ENCODE assay signal across 8 cellular contexts in the genomic region with DNA sequence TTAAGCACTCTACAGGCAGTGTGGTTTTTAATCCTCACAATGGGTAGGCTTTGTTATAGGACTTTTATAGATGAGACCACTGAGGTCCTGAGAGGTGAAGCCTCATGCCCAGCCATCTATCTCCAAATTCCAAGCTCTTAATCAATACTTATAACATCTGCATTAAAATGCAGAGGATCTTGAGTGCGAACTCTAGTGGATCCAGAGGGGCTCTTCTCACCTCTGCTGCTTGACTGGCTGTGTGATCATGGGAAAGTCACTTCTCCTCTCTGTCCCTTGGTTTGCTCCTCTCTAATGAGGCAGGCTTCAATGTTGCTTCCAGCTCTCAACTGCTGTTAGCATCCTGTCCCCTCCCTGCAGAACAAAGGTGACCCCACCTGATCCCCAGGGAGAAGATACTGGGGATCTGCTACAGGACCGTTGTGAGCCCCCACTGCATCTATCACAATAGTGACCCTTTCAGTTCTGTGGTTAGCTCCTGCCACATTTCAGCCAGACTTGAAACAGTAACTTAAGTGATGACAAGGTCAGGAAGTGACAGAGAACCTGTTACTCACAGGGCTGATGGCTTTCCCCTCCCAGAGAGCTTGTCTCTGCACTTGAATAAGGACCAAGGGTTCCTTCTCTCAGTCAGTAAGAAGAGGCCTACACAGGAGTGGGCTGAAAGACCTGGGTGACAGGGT. TPM values are rescaled to one million over a fixed set of nuclear protein-coding genes. Genes with fewer than 3 reads are reported as not detected.
DNase-seq lines count a peak whose midpoint lies in the region; TF ChIP-seq lines count a peak whose summit lies in the region.

No MANE protein-coding gene starts in this region.

- peaks cover 29% of the 10 kb centered on the region for H3K36me3 Mint-ChIP-seq in activated naive CD4-positive, alpha-beta T cell treated with anti-CD3 and anti-CD28 coated beads for 36 hours (ENCODE audit: low read depth)

- H3K4me1 ChIP-seq in iPS-15b (ENCODE audit: control insufficient read depth, insufficient read depth, low read length) (peaks cover 2% of the 10 kb centered on the region), transverse colon (peaks cover 0 to 29% (median 16%) of the 10 kb centered on the region in 4 donors)

- in situ Hi-C loops in transverse colon (cut with MboI; ENCODE audit: low pct_ligation_motif_present in 1 of 4, low pct_unique_long_range_greater_than_20kb in 1 of 4, low sequenced_read_pairs in 3 of 4), result no loop called here

- intact Hi-C loops in activated naive CD4-positive, alpha-beta T cell treated with anti-CD3 and anti-CD28 coated beads for 36 hours (cut with micrococcal nuclease), result loop anchor here (1.0 to 10.0 kb wide), 10 partner anchors 36 to 724 kb away; partner anchors contain the start of genes TRPM7 and USP8
- intact Hi-C loops in transverse colon (cut with DNase I; ENCODE audit: low total_unique reads), result no loop called here

- no peak overlapping the region for H3K9ac ChIP-seq in iPS-15b (ENCODE audit: low read depth, low read length)

- peak overlapping the region; percentile 73 for H3K4me3 ChIP-seq in iPS-15b (ENCODE audit: low read depth, low read length)
- peak overlapping the region in 3 of 4 donors; percentile 52 to 71 (median 60) for H3K4me3 ChIP-seq in transverse colon

- peak overlapping the region in 1 of 4 donors; percentile 76 for H3K27ac ChIP-seq in transverse colon
- H3K27ac ChIP-seq in RWPE1, result no peak overlapping the region

- DNase-seq in activated naive CD4-positive, alpha-beta T cell treated with anti-CD3 and anti-CD28 coated beads for 36 hours, result peak; percentile 74
- no peak for DNase-seq in activated naive CD4-positive, alpha-beta T cell treated with anti-CD3 and anti-CD28 coated beads, Interleukin-2, amount 50 U/mL, for 16 hours
- DNase-seq in RKO (ENCODE audit: low spot score), result peak; percentile 82
- DNase-seq in transverse colon, result no peak
- no peak for DNase-seq in RWPE1 (ENCODE audit: low spot score)
- no peak for DNase-seq in SK-N-DZ (ENCODE audit: low spot score)
- DNase-seq in GOT3 (lab: John Stamatoyannopoulos, UW), result no peak

- no peak for TF ChIP-seq EP300 in transverse colon (IDR thresholded peaks at IDR 0.05; ENCODE audit: low read depth)

- WGBS in transverse colon (ENCODE audit: low coverage in 1 of 2), 2 donors, result 33 to 45% methylated on average over 1 to 2 of the region's 2 CpGs

- H3K27ac Mint-ChIP-seq in activated naive CD4-positive, alpha-beta T cell treated with anti-CD3 and anti-CD28 coated beads for 36 hours, result peak overlapping the region; percentile 87

- H3K27me3 ChIP-seq in iPS-15b (ENCODE audit: control insufficient read depth, insufficient read depth, low read length) (peaks cover 48% of the 10 kb centered on the region), transverse colon (peaks cover 13% of the 10 kb centered on the region)

- H3K4me1 Mint-ChIP-seq in activated naive CD4-positive, alpha-beta T cell treated with anti-CD3 and anti-CD28 coated beads for 36 hours (ENCODE audit: low read depth), result peaks cover 29% of the 10 kb centered on the region

- no peak for TF ChIP-seq POLR2A in transverse colon (IDR thresholded peaks at IDR 0.05)

- H3K9me3 ChIP-seq in iPS-15b (ENCODE audit: control insufficient read depth, insufficient read depth, low read length), result no peaks in the 10 kb centered on the region
- no peaks in the 10 kb centered on the region for H3K9me3 ChIP-seq in transverse colon

- CTCF ChIA-PET in activated naive CD4-positive, alpha-beta T cell treated with anti-CD3 and anti-CD28 coated beads for 36 hours (lab: Charles Lee), result interaction anchor here (0.6 to 3.7 kb wide), 15 partner anchors 12 to 295 kb away, joined by 3 to 40 read pairs (median 3); no protein-coding TSS in a partner anchor
- CTCF ChIA-PET in RWPE1 (lab: Yijun Ruan, JAX), result interaction anchor here (0.6 to 1.1 kb wide), 3 partner anchors 9 to 38 kb away, joined by 3 to 4 read pairs (median 3); no protein-coding TSS in a partner anchor

- H3K36me3 ChIP-seq in iPS-15b (ENCODE audit: control insufficient read depth, insufficient read depth, low read length) (no peaks in the 10 kb centered on the region), transverse colon (no peaks in the 10 kb centered on the region)

- H3K9me3 Mint-ChIP-seq in activated naive CD4-positive, alpha-beta T cell treated with anti-CD3 and anti-CD28 coated beads for 36 hours, result no peaks in the 10 kb centered on the region

- POLR2A ChIA-PET in RWPE1 (lab: Yijun Ruan, JAX; ENCODE audit: low non-redundant PET), result no interaction called here

- peaks cover 20% of the 10 kb centered on the region for H3K27me3 Mint-ChIP-seq in activated naive CD4-positive, alpha-beta T cell treated with anti-CD3 and anti-CD28 coated beads for 36 hours (ENCODE audit: low read depth)

- TF ChIP-seq CTCF in transverse colon (IDR thresholded peaks at IDR 0.05) (no peak), RWPE1 (conservative IDR thresholded peaks at IDR 0.05; ENCODE audit: low read depth) (no peak)

- H3K4me3 Mint-ChIP-seq in activated naive CD4-positive, alpha-beta T cell treated with anti-CD3 and anti-CD28 coated beads for 36 hours, result peak overlapping the region; percentile 98

RNA-seq across cellular contexts. Expression of gene SLC27A2, which starts 1.3 kb away (rescaled TPM):
- total RNA-seq in activated naive CD4-positive, alpha-beta T cell treated with anti-CD3 and anti-CD28 coated beads for 36 hours, result 10 to 100 TPM; 25.2 TPM
- total RNA-seq in transverse colon, result 10 to 100 TPM in 2 of 4 donors, 1 to 10 TPM in 2; 8.2 to 38.3 (median 21.5) TPM
- polyA plus RNA-seq in SK-N-DZ (2014; cell fraction: cytosol; rRNA removed), result 2.2 and 9.9 TPM in 2 replicates
- 1.1 and 1.2 TPM in 2 replicates for polyA plus RNA-seq in SK-N-DZ (2014; cell fraction: nucleus; rRNA removed)

Comparison
In these comparisons a context has a peak if more than half of its experiments do, and no peak if none do; other contexts are left out.
1. DNase-seq: peak in activated naive CD4-positive, alpha-beta T cell treated with anti-CD3 and anti-CD28 coated beads for 36 hours (single experiment) and RKO (single experiment); none in activated naive CD4-positive, alpha-beta T cell treated with anti-CD3 and anti-CD28 coated beads, Interleukin-2, amount 50 U/mL, for 16 hours (single experiment), transverse colon (single experiment), RWPE1 (single experiment), SK-N-DZ (single experiment) and GOT3 (single experiment).